1 cellular context compared by ENCODE assay signal in genomic region chr2:127201452-127201851, GRCh38.
TF ChIP-seq lines count a peak whose summit lies in the region.

No MANE protein-coding gene starts in this region.

TF ChIP-seq in HCT116, 20 proteins besides CTCF, POLR2A, EP300 and RAD21 (continued from another document):
- no peak for TF ChIP-seq REST (IDR thresholded peaks at IDR 0.05; ENCODE audit: low read depth)
- no peak for TF ChIP-seq TCF7L2 (IDR thresholded peaks at IDR 0.05; ENCODE audit: borderline replicate concordance, extremely low read depth, insufficient read depth, insufficient read length)
- TF ChIP-seq EZH2 (IDR thresholded peaks at IDR 0.05): no peak
- no peak for TF ChIP-seq EGR1 (IDR thresholded peaks at IDR 0.05; ENCODE audit: low read depth)
- TF ChIP-seq JUND (IDR thresholded peaks at IDR 0.05): no peak
- no peak for TF ChIP-seq ATF3 (IDR thresholded peaks at IDR 0.05)
- TF ChIP-seq SIN3A (IDR thresholded peaks at IDR 0.05; ENCODE audit: low read depth): no peak
- TF ChIP-seq ZBTB33 (IDR thresholded peaks at IDR 0.05; ENCODE audit: extremely low read depth, insufficient replicate concordance, low read length): no peak
- no peak for TF ChIP-seq ZNF274 (IDR thresholded peaks at IDR 0.05; ENCODE audit: low read depth, low read length)
- no peak for TF ChIP-seq ELF1 (IDR thresholded peaks at IDR 0.05; ENCODE audit: borderline replicate concordance, low read depth)
- TF ChIP-seq YY1 (IDR thresholded peaks at IDR 0.05; ENCODE audit: extremely low read depth, insufficient replicate concordance, low read depth, low read length): no peak
- TF ChIP-seq MAX (IDR thresholded peaks at IDR 0.05): no peak
- TF ChIP-seq FOSL1 (IDR thresholded peaks at IDR 0.05; ENCODE audit: low read depth): no peak
- TF ChIP-seq EZH2phosphoT487 (IDR thresholded peaks at IDR 0.05; ENCODE audit: borderline replicate concordance): no peak
- TF ChIP-seq SP1 (IDR thresholded peaks at IDR 0.05; ENCODE audit: low read depth): no peak
- no peak for TF ChIP-seq CEBPB (IDR thresholded peaks at IDR 0.05; ENCODE audit: low read depth)
- TF ChIP-seq POLR2AphosphoS5 (IDR thresholded peaks at IDR 0.05; ENCODE audit: low read depth, low read length): no peak
